In the genomic region with DNA sequence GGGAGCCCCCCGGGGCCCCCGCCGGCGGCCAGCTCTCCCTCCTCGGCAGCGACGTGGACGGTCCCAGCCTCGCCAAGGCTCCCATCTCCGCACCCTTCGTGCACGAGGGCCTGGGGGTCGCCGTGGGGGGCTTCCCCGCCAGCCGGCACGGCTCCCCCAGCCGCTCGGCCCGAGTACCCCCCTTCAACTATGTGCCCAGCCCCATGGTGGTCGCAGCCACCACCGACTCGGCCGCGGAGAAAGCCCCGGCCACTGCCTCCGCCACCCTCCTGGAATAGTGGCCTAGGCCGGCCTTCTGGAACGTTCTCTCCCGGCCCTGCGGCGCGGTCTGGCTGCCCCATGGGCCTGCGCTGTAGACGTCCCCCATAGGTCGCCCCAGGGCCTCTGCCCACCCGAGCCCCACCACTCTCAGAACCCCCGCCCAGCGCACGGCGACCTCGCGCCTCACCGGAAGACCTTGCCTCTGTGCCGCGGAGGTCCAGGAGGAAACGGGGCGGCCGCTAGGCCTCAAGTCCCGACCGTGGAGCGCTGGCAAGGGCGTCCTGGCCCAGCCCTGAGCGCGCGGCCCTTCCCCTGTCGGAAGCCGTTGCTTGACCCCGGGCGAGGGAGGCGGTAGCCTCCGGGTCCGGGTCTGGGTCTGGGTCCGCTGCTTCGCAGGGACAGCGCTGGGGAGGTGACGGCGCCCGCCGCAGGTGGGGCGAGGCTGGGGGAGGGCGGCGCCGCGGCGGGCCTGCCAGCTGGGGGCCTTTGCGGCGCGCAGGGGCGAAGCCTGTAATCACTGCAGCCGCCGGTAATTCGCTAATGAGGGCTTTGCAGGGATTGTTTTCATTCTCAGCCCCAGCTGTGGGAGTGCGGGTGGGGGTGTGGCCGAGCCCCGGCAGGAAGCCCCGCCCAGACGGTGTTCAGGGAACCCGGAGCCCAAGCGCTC, we compare ENCODE assay signal across 8 cellular contexts. TPM values are rescaled to one million over a fixed set of nuclear protein-coding genes. Genes with fewer than 3 reads are reported as not detected.
A peak's percentile ranks its signal among the peaks of the same experiment; 100 is the strongest.
DNase-seq lines count a peak whose midpoint lies in the region; ATAC-seq and TF ChIP-seq lines count a peak whose summit lies in the region.

No MANE protein-coding gene starts in this region.

- H3K4me3 ChIP-seq in Jurkat, Clone E6-1 (ENCODE audit: low read length), result peak overlapping the region; percentile 13; the same call in 1 of the 2 replicates
- H3K4me3 ChIP-seq in choroid plexus epithelial cell (ENCODE audit: low read depth, low read length), result peak overlapping the region; percentile 28

- DNase-seq in AG08396 (ENCODE audit: low spot score) (peak; percentile 72), choroid plexus epithelial cell (ENCODE audit: low read depth) (peak; percentile 25), midbrain (lab: John Stamatoyannopoulos, UW) (peak; percentile 24), NCI-H345 (lab: John Stamatoyannopoulos, UW) (no peak), T1000 (lab: John Stamatoyannopoulos, UW) (no peak)
- peak; percentile 52 for DNase-seq in Jurkat, Clone E6-1 (ENCODE audit: low read depth, low spot score)
- DNase-seq in activated CD4-positive, CD25-positive, alpha-beta regulatory T cell (lab: John Stamatoyannopoulos, UW), result peak; percentile 44 to 71 (median 58)
- DNase-seq in stimulated activated effector memory CD8-positive, alpha-beta T cell treated with anti-CD3 and anti-CD28 coated beads, Interleukin-12 subunit alpha, Interleukin-12 subunit beta, amount 100 ng/mL, for 72 hours (ENCODE audit: low spot score in 2 of 2), result peak in 1 of 2 donors; percentile 78

- peak; percentile 66 for ATAC-seq in stimulated activated effector memory CD8-positive, alpha-beta T cell treated with anti-CD3 and anti-CD28 coated beads, Interleukin-12 subunit alpha, Interleukin-12 subunit beta, amount 100 ng/mL, for 72 hours

- no peak overlapping the region for H3K27ac Mint-ChIP-seq in stimulated activated effector memory CD8-positive, alpha-beta T cell treated with anti-CD3 and anti-CD28 coated beads, Interleukin-12 subunit alpha, Interleukin-12 subunit beta, amount 100 ng/mL, for 72 hours

- peak overlapping the region; percentile 68 for H3K4me3 Mint-ChIP-seq in stimulated activated effector memory CD8-positive, alpha-beta T cell treated with anti-CD3 and anti-CD28 coated beads, Interleukin-12 subunit alpha, Interleukin-12 subunit beta, amount 100 ng/mL, for 72 hours

- H3K36me3 Mint-ChIP-seq in stimulated activated effector memory CD8-positive, alpha-beta T cell treated with anti-CD3 and anti-CD28 coated beads, Interleukin-12 subunit alpha, Interleukin-12 subunit beta, amount 100 ng/mL, for 72 hours, result no peaks in the 10 kb centered on the region

- peaks cover 19% of the 10 kb centered on the region for H3K4me1 Mint-ChIP-seq in stimulated activated effector memory CD8-positive, alpha-beta T cell treated with anti-CD3 and anti-CD28 coated beads, Interleukin-12 subunit alpha, Interleukin-12 subunit beta, amount 100 ng/mL, for 72 hours

- H3K9me3 Mint-ChIP-seq in stimulated activated effector memory CD8-positive, alpha-beta T cell treated with anti-CD3 and anti-CD28 coated beads, Interleukin-12 subunit alpha, Interleukin-12 subunit beta, amount 100 ng/mL, for 72 hours, result no peaks in the 10 kb centered on the region

- TF ChIP-seq CTCF in choroid plexus epithelial cell (conservative IDR thresholded peaks at IDR 0.05; ENCODE audit: low read depth, low read length), result no peak

RNA-seq across cellular contexts. Expression of a gene that starts 8.8 kb away (rescaled TPM):
- 34.7 TPM for polyA plus RNA-seq in Jurkat, Clone E6-1 (2012; ENCODE audit: insufficient read depth, insufficient read length)

RNA-seq across cellular contexts. Expression of a gene that starts 19.9 kb away (rescaled TPM):
- 6.6 TPM for polyA plus RNA-seq in Jurkat, Clone E6-1 (2012; ENCODE audit: insufficient read depth, insufficient read length)

RNA-seq across cellular contexts. Expression of a gene that starts 20.3 kb away (rescaled TPM):
- 0.39 TPM for polyA plus RNA-seq in Jurkat, Clone E6-1 (2012; ENCODE audit: insufficient read depth, insufficient read length)

RNA-seq across cellular contexts. Expression of a gene that starts 20.8 kb away (rescaled TPM):
- polyA plus RNA-seq in Jurkat, Clone E6-1 (2012; ENCODE audit: insufficient read depth, insufficient read length), result 10.0 TPM

RNA-seq across cellular contexts. Expression of a gene that starts 32.0 kb away (rescaled TPM):
- polyA plus RNA-seq in Jurkat, Clone E6-1 (2012; ENCODE audit: insufficient read depth, insufficient read length), result 3,463 TPM

Comparison
In these comparisons a context has a peak if more than half of its experiments do, and no peak if none do; other contexts are left out.
1. DNase-seq: peak in AG08396 (single experiment), Jurkat, Clone E6-1 (single experiment), activated CD4-positive, CD25-positive, alpha-beta regulatory T cell (4 of 4), choroid plexus epithelial cell (single experiment) and midbrain (single experiment); none in NCI-H345 (single experiment) and T1000 (single experiment).